ENCODE assay signal across 15 cellular contexts in the genomic region with DNA sequence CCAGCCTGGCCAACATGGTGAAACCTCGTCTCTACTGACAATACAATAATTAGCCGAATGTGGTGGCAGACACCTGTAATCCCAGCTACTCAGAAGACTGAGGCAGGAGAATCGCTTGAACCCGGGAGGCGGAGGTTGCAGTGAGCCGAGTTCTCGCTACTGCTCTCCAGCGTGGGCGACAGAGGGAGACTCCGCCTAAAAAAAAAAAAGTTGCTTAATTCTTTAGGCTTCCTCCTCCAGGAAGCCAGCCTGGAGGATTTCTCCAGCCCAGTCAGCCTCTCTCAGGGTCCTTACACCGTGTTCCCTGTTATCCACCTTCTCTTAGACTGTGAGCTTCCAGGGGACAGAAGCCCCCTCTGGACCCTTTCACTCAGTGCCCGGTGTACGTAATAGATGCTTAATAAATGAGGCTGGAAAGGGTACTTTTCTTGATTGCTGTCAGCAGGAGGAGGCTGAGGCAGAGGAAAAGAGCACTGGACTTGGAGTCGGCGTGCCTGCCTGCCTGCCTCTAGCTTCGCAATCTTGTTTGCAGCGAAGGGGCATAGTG. TPM values are rescaled to one million over a fixed set of nuclear protein-coding genes. Genes with fewer than 3 reads are reported as not detected.
DNase-seq lines count a peak whose midpoint lies in the region; ATAC-seq, FAIRE-seq and TF ChIP-seq lines count a peak whose summit lies in the region.
"Had no signal": no experiment of that assay in that cellular context is flagged by ENCODE, and none has a peak within 500 bp of the region (broad histone marks: within the 10 kb centered on the region; RNA-seq: fewer than 3 reads in every experiment).

No MANE protein-coding gene starts in this region.

- intact Hi-C loops in breast epithelium (cut with DNase I; ENCODE audit: low total_unique reads) (no loop called here), MCF 10A (cut with micrococcal nuclease) (no loop called here)

- no peak overlapping the region for H2BK5ac ChIP-seq in H1 (ENCODE audit: low read depth, low read length)

- H3K4me2 ChIP-seq in H1 (ENCODE audit: insufficient read depth in 1 of 2, low read depth in 2 of 2, low read length in 2 of 2): peak overlapping the region; percentile 57 to 81
- no peak overlapping the region for H3K4me2 ChIP-seq in neural cell (ENCODE audit: low read length)

- H3K36me3 Mint-ChIP-seq in MCF 10A (ENCODE audit: insufficient read depth, unreplicated experiment): no peaks in the 10 kb centered on the region

- H3K4me3 Mint-ChIP-seq in MCF 10A (ENCODE audit: unreplicated experiment): no peak overlapping the region

- no peak overlapping the region for H2BK15ac ChIP-seq in H1 (ENCODE audit: low read length)

- no peak overlapping the region for H3K23ac ChIP-seq in H1 (ENCODE audit: insufficient read length)

- CTCF ChIA-PET in MCF 10A (lab: Yijun Ruan, JAX) (interaction anchor here (0.5 to 0.8 kb wide), 3 partner anchors 101 to 397 kb away, joined by 3 to 4 read pairs (median 3); no protein-coding TSS in a partner anchor), H1 (lab: Charles Lee; ENCODE audit: partially characterized antibody) (interaction anchor here (0.6 to 43.0 kb wide), 7 partner anchors 11 to 341 kb away, joined by 3 to 908 read pairs (median 4); a partner anchor contains a TSS)

- H4K91ac ChIP-seq in H1 (replicated peaks; ENCODE audit: insufficient read length, low read length): no peak overlapping the region

- no peak overlapping the region for H3K27ac Mint-ChIP-seq in MCF 10A (ENCODE audit: low read depth, unreplicated experiment)

- no peaks in the 10 kb centered on the region for H3K9me3 Mint-ChIP-seq in MCF 10A (ENCODE audit: unreplicated experiment)

- H2BK120ac ChIP-seq in H1 (replicated peaks; ENCODE audit: low read depth, low read length): no peak overlapping the region

- H3K9me2 ChIP-seq in neural cell (ENCODE audit: insufficient read depth, low read length): no peaks in the 10 kb centered on the region

- H3K27me3 ChIP-seq in breast epithelium: no peaks in the 10 kb centered on the region
- H3K27me3 ChIP-seq in H1 (replicated peaks in 1 of 4; ENCODE audit: control insufficient read depth in 3 of 4, extremely low read depth in 1 of 4, insufficient read depth in 3 of 4, low read length in 3 of 4): peaks cover 21 to 49% (median 48%) of the 10 kb centered on the region in 4 experiments
- peaks cover 50% of the 10 kb centered on the region for H3K27me3 ChIP-seq in neural cell (ENCODE audit: insufficient read depth, low read depth, low read length)
- no peaks in the 10 kb centered on the region for H3K27me3 ChIP-seq in tibial nerve

- H3K4me1 ChIP-seq in breast epithelium (peaks cover 3 to 11% of the 10 kb centered on the region in 2 donors), H1 (replicated peaks in 1 of 4; ENCODE audit: control insufficient read depth in 3 of 4, insufficient read depth in 4 of 4, low read length in 3 of 4) (peaks cover 10 to 39% (median 23%) of the 10 kb centered on the region in 4 experiments), tibial nerve (peaks cover 0 to 54% (median 21%) of the 10 kb centered on the region in 4 donors)

- no peaks in the 10 kb centered on the region for H3K79me2 ChIP-seq in H1 (ENCODE audit: control insufficient read depth in 1 of 2, insufficient read depth in 2 of 2, low read length in 2 of 2)
- H3K79me2 ChIP-seq in neural cell (replicated peaks; ENCODE audit: insufficient read depth, low read length): no peaks in the 10 kb centered on the region

- H3K18ac ChIP-seq in H1 (ENCODE audit: extremely low read depth, low read length): 0 out of 2 replicates have a peak overlapping the region, but pooled peaks have one; percentile 83

- H3K36me3 ChIP-seq in breast epithelium (no peaks in the 10 kb centered on the region), H1 (ENCODE audit: control insufficient read depth in 2 of 4, insufficient read depth in 4 of 4, low read length in 3 of 4) (no peaks in the 10 kb centered on the region; a peak in 1 of 8 replicates), neural cell (ENCODE audit: insufficient read depth, low read length) (no peaks in the 10 kb centered on the region), tibial nerve (no peaks in the 10 kb centered on the region)

- no peak overlapping the region for H4K5ac ChIP-seq in H1 (ENCODE audit: insufficient read length, low read depth, low read length)

- H3K9ac ChIP-seq in H1 (replicated peaks in 1 of 4; ENCODE audit: extremely low read depth in 1 of 4, low read depth in 3 of 4, low read length in 3 of 4): no peak overlapping the region
- H3K9ac ChIP-seq in neural cell (ENCODE audit: low read length): no peak overlapping the region

- H3K14ac ChIP-seq in H1 (ENCODE audit: insufficient read length): no peak overlapping the region

- H4K20me1 ChIP-seq in H1 (replicated peaks in 1 of 2; ENCODE audit: control insufficient read depth in 1 of 2, insufficient read depth in 2 of 2, low read length in 2 of 2): no peaks in the 10 kb centered on the region
- no peaks in the 10 kb centered on the region for H4K20me1 ChIP-seq in neural cell (ENCODE audit: insufficient read depth)

- H2AK5ac ChIP-seq in H1 (ENCODE audit: low read depth, low read length): no peak overlapping the region

- H2BK12ac ChIP-seq in H1 (ENCODE audit: low read depth, low read length): no peak overlapping the region

- TF ChIP-seq POLR2A in breast epithelium (IDR thresholded peaks at IDR 0.05) (no peak), H1 (IDR thresholded peaks at IDR 0.05; ENCODE audit: control extremely low read depth in 1 of 2, low read depth in 2 of 2, low read length in 2 of 2) (no peak), tibial nerve (IDR thresholded peaks at IDR 0.05) (no peak)

- no peak overlapping the region for H2BK20ac ChIP-seq in H1 (ENCODE audit: low read length)

- H3K9me3 ChIP-seq in breast epithelium (no peaks in the 10 kb centered on the region), H1 (ENCODE audit: insufficient read depth in 2 of 2, low read depth in 1 of 2, low read length in 1 of 2) (no peaks in the 10 kb centered on the region), neural cell (ENCODE audit: low read length) (no peaks in the 10 kb centered on the region), tibial nerve (no peaks in the 10 kb centered on the region)

- no peak overlapping the region for H3K4ac ChIP-seq in H1 (replicated peaks; ENCODE audit: insufficient read length, low read depth, low read length)

- H3K4me1 Mint-ChIP-seq in MCF 10A (ENCODE audit: insufficient read depth, unreplicated experiment): peaks cover 12% of the 10 kb centered on the region

- TF ChIP-seq CTCF in breast epithelium (IDR thresholded peaks at IDR 0.05): no peak
- no peak for TF ChIP-seq CTCF in MCF 10A (IDR thresholded peaks at IDR 0.05; ENCODE audit: unreplicated experiment)
- no peak for TF ChIP-seq CTCF in H1 (IDR thresholded peaks at IDR 0.05; ENCODE audit: control extremely low read depth in 1 of 3, insufficient read depth in 1 of 3, low read depth in 1 of 3, low read length in 3 of 3)
- TF ChIP-seq CTCF in neural cell (IDR thresholded peaks at IDR 0.05; ENCODE audit: poor library complexity, severe bottlenecking): no peak
- no peak for TF ChIP-seq CTCF in tibial nerve (IDR thresholded peaks at IDR 0.05)

- WGBS in H1 (ENCODE audit: extremely low coverage in 1 of 2, insufficient coverage in 1 of 2, insufficient read length in 1 of 2, insufficient replicate concordance in 2 of 2, low coverage in 1 of 2, low lambda C conversion rate in 2 of 2, missing lambda C conversion rate in 1 of 2), 2 experiments: 23% methylated on average over 17 of the region's 17 CpGs; no CpG with 5 or more reads in 1 of the 2 experiments
- 60 to 65% methylated on average over 17 of the region's 17 CpGs for WGBS in tibial nerve, 2 donors

- H3K4me3 ChIP-seq in breast epithelium (peak overlapping the region; percentile 18 to 63 (median 39)), H1 (ENCODE audit: extremely low read depth in 1 of 4, insufficient read depth in 2 of 4, low read depth in 3 of 4, low read length in 4 of 4) (peak overlapping the region; percentile 23 to 68 (median 54)), neural cell (ENCODE audit: low read length) (peak overlapping the region; percentile 53), tibial nerve (peak overlapping the region in 3 of 4 donors; percentile 13 to 46 (median 34))

- no peak overlapping the region for H3K56ac ChIP-seq in H1 (replicated peaks; ENCODE audit: insufficient read length, low read depth, low read length)

- H3K27me3 Mint-ChIP-seq in MCF 10A (ENCODE audit: insufficient read depth, unreplicated experiment): peaks cover 12% of the 10 kb centered on the region

- no peak overlapping the region; the same call in 1 of the 2 replicates for H4K8ac ChIP-seq in H1 (ENCODE audit: extremely low read depth, insufficient read depth, low read length)

- TF ChIP-seq RAD21 in H1 (IDR thresholded peaks at IDR 0.05 in 1 of 2, conservative IDR thresholded peaks at IDR 0.05 in 1 of 2; ENCODE audit: low read depth in 2 of 2, low read length in 2 of 2) (no peak), neural cell (conservative IDR thresholded peaks at IDR 0.05) (no peak)

- no peaks in the 10 kb centered on the region for H3F3A ChIP-seq in neural cell (ENCODE audit: insufficient read depth, low read length, poor library complexity, severe bottlenecking)

- H2AFZ ChIP-seq in H1 (ENCODE audit: low read length) (no peak overlapping the region), neural cell (ENCODE audit: low read depth, low read length) (no peak overlapping the region)

- BruUV-seq in MCF 10A (replicated peaks; lab: Mats Ljungman, UMichigan): no TSS peak

- H3K27ac ChIP-seq in breast epithelium (no peak overlapping the region), H1 (ENCODE audit: low read depth, low read length) (no peak overlapping the region), neural cell (ENCODE audit: low read length) (no peak overlapping the region), tibial nerve (peak overlapping the region; percentile 1 to 84 (median 68))

- no peak for TF ChIP-seq EP300 in H1 (IDR thresholded peaks at IDR 0.05; ENCODE audit: borderline replicate concordance in 1 of 2, low read depth in 2 of 2, low read length in 2 of 2)
- TF ChIP-seq EP300 in neural cell (conservative IDR thresholded peaks at IDR 0.05; ENCODE audit: poor library complexity, severe bottlenecking): no peak
- no peak for TF ChIP-seq EP300 in tibial nerve (IDR thresholded peaks at IDR 0.05)

- POLR2A ChIA-PET in MCF 10A (lab: Yijun Ruan, JAX): interaction anchor here (0.6 kb wide), 1 partner anchor 52 kb away, joined by 3 read pairs; no protein-coding TSS in a partner anchor
- POLR2A ChIA-PET in H1 (lab: Charles Lee; ENCODE audit: partially characterized antibody): interaction anchor here (1.1 to 2.1 kb wide), 5 partner anchors 10 to 53 kb away, joined by 3 to 5 read pairs (median 3); no protein-coding TSS in a partner anchor

- H3K79me1 ChIP-seq in H1 (ENCODE audit: low read depth, low read length): no peaks in the 10 kb centered on the region

- DNase-seq in breast epithelium (ENCODE audit: low spot score in 2 of 2) (no peak), MCF 10A (ENCODE audit: unreplicated experiment) (no peak), H1 (ENCODE audit: low read depth in 1 of 2, low spot score in 2 of 2) (no peak), tibial nerve (ENCODE audit: low spot score in 2 of 2) (no peak), SW 1271 (lab: John Stamatoyannopoulos, UW) (no peak), NCI-H1048 (lab: John Stamatoyannopoulos, UW) (no peak)
- DNase-seq: midbrain, NCI-H446, SHP77 had no signal

- ATAC-seq in HG03565 (IDR thresholded peaks at IDR 0.05; ENCODE audit: unreplicated experiment): no peak

- H3K23me2 ChIP-seq in H1 (ENCODE audit: low read depth, low read length): peaks cover 12% of the 10 kb centered on the region; the same call in 1 of the 2 replicates

- FAIRE-seq in H1 (lab: Jason Lieb, UNC): no peak
- FAIRE-seq: frontal cortex, GM12892 had no signal

RNA-seq across cellular contexts. Expression of a gene that starts 16.4 kb away (rescaled TPM):
- total RNA-seq in breast epithelium (not detected), MCF 10A (2022) (not detected in 2 replicates), tibial nerve (not detected)
- total RNA-seq in H1 (2021; fragmentation: NEBNext Ultra II Directional; extraction: Animal tissue kit (Norgen Biotek cat#: 25700)): 6.3 and 7.3 TPM in 2 replicates
- polyA plus RNA-seq in H1 (2011; rRNA removed) (2.0 and 5.0 TPM in 2 replicates), neural cell (0.46 TPM in 1 of 2 replicates, not detected in the other)
- polyA plus RNA-seq in H1 (2011; cell fraction: cytosol; rRNA removed): 4.8 TPM
- polyA plus RNA-seq in H1 (2011; cell fraction: nucleus; rRNA removed): 3.7 TPM
- polyA plus RNA-seq in H1 (2012, experiment 1 of 2): 2.3 to 2.6 TPM (median 2.5 TPM) in 4 replicates
- 2.1 TPM for polyA plus RNA-seq in H1 (2012, experiment 2 of 2)
- 25.4 TPM for polyA plus RNA-seq in H1 (2013, experiment 1 of 2)
- 29.4 TPM for polyA plus RNA-seq in H1 (2013, experiment 2 of 2)
- 2.7 and 6.4 TPM in 2 replicates for polyA minus RNA-seq in H1 (2011; rRNA and poly(A)+ RNA removed)
- 2.6 TPM for polyA minus RNA-seq in H1 (2011; cell fraction: cytosol; rRNA and poly(A)+ RNA removed)
- 1.2 TPM for polyA minus RNA-seq in H1 (2011; cell fraction: nucleus; rRNA and poly(A)+ RNA removed)
- polyA minus RNA-seq in neural cell: 0.97 TPM in 1 of 2 replicates, not detected in the other
- total RNA-seq: A172, M059J had no signal

RNA-seq across cellular contexts. Expression of a gene that starts 20.7 kb away (rescaled TPM):
- total RNA-seq in breast epithelium: 1 to 10 TPM; 1.9 to 7.5 (median 5.9) TPM
- 0.12 TPM in 1 of 2 replicates, not detected in the other for total RNA-seq in MCF 10A (2022)
- 31.8 and 32.8 TPM in 2 replicates for total RNA-seq in H1 (2021; fragmentation: NEBNext Ultra II Directional; extraction: Animal tissue kit (Norgen Biotek cat#: 25700))
- polyA plus RNA-seq in H1 (2011; rRNA removed): 13.3 and 23.2 TPM in 2 replicates
- 20.2 TPM for polyA plus RNA-seq in H1 (2011; cell fraction: cytosol; rRNA removed)
- 40.0 TPM for polyA plus RNA-seq in H1 (2011; cell fraction: nucleus; rRNA removed)
- polyA plus RNA-seq in H1 (2012, experiment 1 of 2): 16.7 to 24.5 TPM (median 21.7 TPM) in 4 replicates
- polyA plus RNA-seq in H1 (2012, experiment 2 of 2): 17.2 TPM
- polyA plus RNA-seq in H1 (2013, experiment 1 of 2): 14.7 TPM
- 15.6 TPM for polyA plus RNA-seq in H1 (2013, experiment 2 of 2)
- 15.4 and 21.3 TPM in 2 replicates for polyA minus RNA-seq in H1 (2011; rRNA and poly(A)+ RNA removed)
- 16.5 TPM for polyA minus RNA-seq in H1 (2011; cell fraction: cytosol; rRNA and poly(A)+ RNA removed)
- 13.8 TPM for polyA minus RNA-seq in H1 (2011; cell fraction: nucleus; rRNA and poly(A)+ RNA removed)
- polyA plus RNA-seq in neural cell: 0.98 and 1.1 TPM in 2 replicates
- 1.2 and 1.5 TPM in 2 replicates for polyA minus RNA-seq in neural cell
- 10 to 100 TPM in 2 of 4 donors, 1 to 10 TPM in 2; 5.4 to 10.9 (median 9.2) TPM for total RNA-seq in tibial nerve

RNA-seq across cellular contexts. Expression of a gene that starts 53.9 kb away (rescaled TPM):
- total RNA-seq in breast epithelium (100 to 1,000 TPM in 1 of 3 donors, 10 to 100 TPM in 2; 76.0 to 192 (median 80.5) TPM), MCF 10A (2022) (21.2 and 26.1 TPM in 2 replicates), tibial nerve (10 to 100 TPM; 68.4 to 87.9 (median 77.2) TPM)
- total RNA-seq in H1 (2021; fragmentation: NEBNext Ultra II Directional; extraction: Animal tissue kit (Norgen Biotek cat#: 25700)): 138 and 144 TPM in 2 replicates
- polyA plus RNA-seq in H1 (2011; rRNA removed) (39.8 and 55.3 TPM in 2 replicates), neural cell (51.7 and 53.2 TPM in 2 replicates)
- 52.3 TPM for polyA plus RNA-seq in H1 (2011; cell fraction: cytosol; rRNA removed)
- polyA plus RNA-seq in H1 (2011; cell fraction: nucleus; rRNA removed): 21.0 TPM
- 53.7 to 103 TPM (median 70.1 TPM) in 4 replicates for polyA plus RNA-seq in H1 (2012, experiment 1 of 2)
- polyA plus RNA-seq in H1 (2012, experiment 2 of 2): 48.9 TPM
- polyA plus RNA-seq in H1 (2013, experiment 1 of 2): 91.9 TPM
- polyA plus RNA-seq in H1 (2013, experiment 2 of 2): 93.4 TPM
- polyA minus RNA-seq in H1 (2011; rRNA and poly(A)+ RNA removed): 97.9 and 109 TPM in 2 replicates
- 67.6 TPM for polyA minus RNA-seq in H1 (2011; cell fraction: cytosol; rRNA and poly(A)+ RNA removed)
- 38.6 TPM for polyA minus RNA-seq in H1 (2011; cell fraction: nucleus; rRNA and poly(A)+ RNA removed)
- polyA minus RNA-seq in neural cell: 109 and 139 TPM in 2 replicates

Comparison
In these comparisons a context has a peak if more than half of its experiments do, and no peak if none do; other contexts are left out.
1. H3K27ac ChIP-seq: peak in tibial nerve (4 of 4); none in breast epithelium (0 of 2), H1 (single experiment) and neural cell (single experiment).
2. Peak in every context shown above with its lines, with median percentiles within 50 percentile points of each other: H3K4me3 ChIP-seq.